In genomic region chr6:114083251-114083650, GRCh38 we compare ENCODE assay signal across 28 cellular contexts.
"Had no signal": no experiment of that assay in that cellular context is flagged by ENCODE, and none has a peak within 500 bp of the region (broad histone marks: within the 10 kb centered on the region; RNA-seq: fewer than 3 reads in every experiment).

No MANE protein-coding gene starts in this region.

- H3K36me3 Mint-ChIP-seq: stimulated activated effector memory CD8-positive, alpha-beta T cell treated with anti-CD3 and anti-CD28 coated beads, Interleukin-12 subunit alpha, Interleukin-12 subunit beta, amount 100 ng/mL, for 72 hours; stimulated activated memory B cell treated with anti-CD40 and anti-IgM and Interleukin-4, amounts not matched to agents 10 μg/mL and 1 μg/mL and 100 μg/mL, for 72 hours; stimulated activated naive B cell treated with anti-CD40 and anti-IgM and Interleukin-4, amounts not matched to agents 10 μg/mL and 1 μg/mL and 100 μg/mL, for 72 hours had no signal

- H3K4me3 ChIP-seq: stomach, suprapubic skin, testis, thoracic aorta, thyroid gland, tibial artery, tibial nerve, transverse colon, upper lobe of left lung, upper lobe of right lung, uterus, vagina had no signal

- DNase-seq: stimulated activated CD4-positive, alpha-beta T cell treated with anti-CD3 and anti-CD28 coated beads, Interleukin-2, amount 100 ng/mL, for 48 hours; stimulated activated CD4-positive, alpha-beta T cell treated with anti-CD3 and anti-CD28 coated beads, Interleukin-4, amount 100 ng/mL, for 1 hour; stimulated activated CD4-positive, alpha-beta T cell treated with anti-CD3 and anti-CD28 coated beads, Interleukin-4, amount 100 ng/mL, for 24 hours; stimulated activated CD4-positive, alpha-beta T cell treated with anti-CD3 and anti-CD28 coated beads, Interleukin-4, amount 100 ng/mL, for 4 hours; stimulated activated CD8-positive, alpha-beta memory T cell treated with anti-CD3 and anti-CD28 coated beads, Interleukin-4, amount 100 ng/mL, for 48 hours; stimulated activated naive B cell treated with anti-CD40 and anti-IgM and Interleukin-4, amounts not matched to agents 10 μg/mL and 1 μg/mL and 100 μg/mL, for 72 hours; stimulated activated naive CD4-positive, alpha-beta T cell; stimulated activated naive CD4-positive, alpha-beta T cell treated with Interleukin-2 at 50 U/mL for 16 hours; stimulated activated naive CD8-positive, alpha-beta T cell treated with anti-CD3 and anti-CD28 coated beads, Interleukin-15, amount 100 ng/mL, for 72 hours; stimulated activated naive CD8-positive, alpha-beta T cell treated with anti-CD3 and anti-CD28 coated beads, Interleukin-15, Interleukin-2, amounts not matched to agents 100 U/mL and 50 U/mL, for 24 hours; stomach; substantia nigra; testis; thyroid gland; tibial artery; transverse colon; trophoblast cell; upper lobe of left lung; upper lobe of right lung; uterus had no signal

- H3K27me3 Mint-ChIP-seq: type B pancreatic cell had no signal

- H3K4me1 ChIP-seq: stomach, suprapubic skin, testis, tibial nerve, transverse colon, upper lobe of left lung, upper lobe of right lung, uterus, vagina had no signal

- H3K36me3 ChIP-seq: stomach, suprapubic skin, thoracic aorta, thyroid gland, tibial artery, tibial nerve, transverse colon, upper lobe of left lung, upper lobe of right lung, uterus, vagina had no signal

- H3K9me3 Mint-ChIP-seq: stimulated activated effector memory CD8-positive, alpha-beta T cell treated with anti-CD3 and anti-CD28 coated beads, Interleukin-12 subunit alpha, Interleukin-12 subunit beta, amount 100 ng/mL, for 72 hours; stimulated activated memory B cell treated with anti-CD40 and anti-IgM and Interleukin-4, amounts not matched to agents 10 μg/mL and 1 μg/mL and 100 μg/mL, for 72 hours; stimulated activated naive CD8-positive, alpha-beta T cell treated with anti-CD3 and anti-CD28 coated beads, Interleukin-15, amount 100 ng/mL, for 72 hours; stimulated activated naive CD8-positive, alpha-beta T cell treated with anti-CD3 and anti-CD28 coated beads, Interleukin-15, Interleukin-2, amounts not matched to agents 100 ng/mL and 50 ng/mL, for 24 hours; type B pancreatic cell had no signal

- H3K27me3 ChIP-seq: stomach, suprapubic skin, testis, thyroid gland, tibial artery, tibial nerve, transverse colon, upper lobe of left lung, upper lobe of right lung, uterus, vagina had no signal

- H3K27ac ChIP-seq: stomach, suprapubic skin, testis, thoracic aorta, thyroid gland, tibial artery, tibial nerve, transverse colon, upper lobe of left lung, upper lobe of right lung, uterus, vagina had no signal

- H3K4me1 Mint-ChIP-seq: stimulated activated effector memory CD8-positive, alpha-beta T cell treated with anti-CD3 and anti-CD28 coated beads, Interleukin-12 subunit alpha, Interleukin-12 subunit beta, amount 100 ng/mL, for 72 hours; stimulated activated memory B cell treated with anti-CD40 and anti-IgM and Interleukin-4, amounts not matched to agents 10 μg/mL and 1 μg/mL and 100 μg/mL, for 72 hours; stimulated activated naive B cell treated with anti-CD40 and anti-IgM and Interleukin-4, amounts not matched to agents 10 μg/mL and 1 μg/mL and 100 μg/mL, for 72 hours; stimulated activated naive CD8-positive, alpha-beta T cell treated with anti-CD3 and anti-CD28 coated beads, Interleukin-15, amount 100 ng/mL, for 72 hours had no signal

- H3K27ac Mint-ChIP-seq: stimulated activated effector memory CD8-positive, alpha-beta T cell treated with anti-CD3 and anti-CD28 coated beads, Interleukin-12 subunit alpha, Interleukin-12 subunit beta, amount 100 ng/mL, for 72 hours; stimulated activated memory B cell treated with anti-CD40 and anti-IgM and Interleukin-4, amounts not matched to agents 10 μg/mL and 1 μg/mL and 100 μg/mL, for 72 hours; stimulated activated naive B cell treated with anti-CD40 and anti-IgM and Interleukin-4, amounts not matched to agents 10 μg/mL and 1 μg/mL and 100 μg/mL, for 72 hours; stimulated activated naive CD8-positive, alpha-beta T cell treated with anti-CD3 and anti-CD28 coated beads, Interleukin-15, amount 100 ng/mL, for 72 hours; stimulated activated naive CD8-positive, alpha-beta T cell treated with anti-CD3 and anti-CD28 coated beads, Interleukin-15, Interleukin-2, amounts not matched to agents 100 ng/mL and 50 ng/mL, for 24 hours; type B pancreatic cell had no signal

- H3K4me3 Mint-ChIP-seq: stimulated activated effector memory CD8-positive, alpha-beta T cell treated with anti-CD3 and anti-CD28 coated beads, Interleukin-12 subunit alpha, Interleukin-12 subunit beta, amount 100 ng/mL, for 72 hours; stimulated activated memory B cell treated with anti-CD40 and anti-IgM and Interleukin-4, amounts not matched to agents 10 μg/mL and 1 μg/mL and 100 μg/mL, for 72 hours; stimulated activated naive B cell treated with anti-CD40 and anti-IgM and Interleukin-4, amounts not matched to agents 10 μg/mL and 1 μg/mL and 100 μg/mL, for 72 hours; stimulated activated naive CD8-positive, alpha-beta T cell treated with anti-CD3 and anti-CD28 coated beads, Interleukin-15, amount 100 ng/mL, for 72 hours; stimulated activated naive CD8-positive, alpha-beta T cell treated with anti-CD3 and anti-CD28 coated beads, Interleukin-15, Interleukin-2, amounts not matched to agents 100 ng/mL and 50 ng/mL, for 24 hours; type B pancreatic cell had no signal

- ATAC-seq: stimulated activated effector memory CD8-positive, alpha-beta T cell treated with anti-CD3 and anti-CD28 coated beads, Interleukin-12 subunit alpha, Interleukin-12 subunit beta, amount 100 ng/mL, for 72 hours; stimulated activated memory B cell treated with anti-CD40 and anti-IgM and Interleukin-4, amounts not matched to agents 10 μg/mL and 1 μg/mL and 100 μg/mL, for 72 hours; stimulated activated naive B cell treated with anti-CD40 and anti-IgM and Interleukin-4, amounts not matched to agents 10 μg/mL and 1 μg/mL and 100 μg/mL, for 72 hours; stimulated activated naive CD8-positive, alpha-beta T cell treated with anti-CD3 and anti-CD28 coated beads, Interleukin-15, amount 100 ng/mL, for 72 hours; stimulated activated naive CD8-positive, alpha-beta T cell treated with anti-CD3 and anti-CD28 coated beads, Interleukin-15, Interleukin-2, amounts not matched to agents 100 U/mL and 50 U/mL, for 24 hours; upper lobe of right lung had no signal
